ENCODE assay signal across 38 cellular contexts in the genomic region with DNA sequence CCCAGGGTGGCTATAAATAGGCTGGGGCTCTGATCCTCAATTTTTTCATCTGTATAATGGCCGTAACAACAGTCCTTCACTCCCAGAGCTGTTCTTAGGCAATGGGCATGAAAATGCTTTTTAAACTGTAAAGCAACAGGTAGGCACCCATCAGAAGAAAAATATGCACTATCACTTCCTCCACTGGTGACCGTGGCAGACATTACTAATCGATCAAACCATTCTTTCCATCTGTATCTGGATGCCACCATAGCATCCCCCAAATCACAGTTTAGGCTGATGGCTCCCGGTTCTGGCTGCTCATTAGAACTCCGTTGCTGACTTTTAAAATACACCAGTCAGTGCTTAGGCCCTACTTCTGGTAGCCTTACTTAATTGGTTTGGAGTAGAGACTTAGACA. TPM values are rescaled to one million over a fixed set of nuclear protein-coding genes. Genes with fewer than 3 reads are reported as not detected.
"Had no signal": no experiment of that assay in that cellular context is flagged by ENCODE, and none has a peak within 500 bp of the region (broad histone marks: within the 10 kb centered on the region; RNA-seq: fewer than 3 reads in every experiment).

No MANE protein-coding gene starts in this region.

- ATAC-seq: activated CD8-positive, alpha-beta T cell treated with anti-CD3 and anti-CD28 coated beads for 36 hours; activated naive CD4-positive, alpha-beta T cell treated with anti-CD3 and anti-CD28 coated beads, Interleukin-2, amount 50 U/mL, for 72 hours; activated T-cell treated with anti-CD3 and anti-CD28 coated beads, Interleukin-2, amount 50 U/mL, for 4 hours; activated T-cell treated with anti-CD3 and anti-CD28 coated beads, Interleukin-2, amount 50 U/mL, for 72 hours; activated T-helper 17 cell treated with anti-CD3 and anti-CD28 coated beads, Interleukin-2, amount 50 U/mL, for 72 hours; body of pancreas had no signal

- FAIRE-seq: astrocyte, TTC549 had no signal

- H3K27me3 ChIP-seq: adrenal gland, body of pancreas, brain microvascular endothelial cell, breast epithelium had no signal

- H3K4me1 ChIP-seq: adrenal gland, body of pancreas had no signal

- H3K36me3 ChIP-seq: adrenal gland, brain microvascular endothelial cell, breast epithelium had no signal

- H3K9me3 ChIP-seq: adrenal gland, body of pancreas, breast epithelium had no signal

- DNase-seq: activated B cell treated with CpG ODN at 0.5 μM for 24 hours; activated CD4-positive, alpha-beta memory T cell treated with anti-CD3 and anti-CD28 coated beads for 36 hours; activated CD4-positive, alpha-beta T cell treated with anti-CD3 and anti-CD28 coated beads for 4 hours; activated CD4-positive, alpha-beta T cell treated with anti-CD3 and anti-CD28 coated beads, Interleukin-2, amount 10 ng/mL, durations not matched to agents 24 days and 14 days; activated CD4-positive, alpha-beta T cell treated with anti-CD3 and anti-CD28 coated beads, Interleukin-2, amount 50 U/mL, for 1 hour; activated CD4-positive, alpha-beta T cell treated with anti-CD3 and anti-CD28 coated beads, Interleukin-2, amount 50 U/mL, for 4 hours; activated CD4-positive, CD25-positive, alpha-beta regulatory T cell treated with anti-CD3 and anti-CD28 coated beads, Interleukin-2, amount 50 U/mL, for 72 hours; activated CD8-positive, alpha-beta memory T cell treated with anti-CD3 and anti-CD28 coated beads, Interleukin-2, amount 50 U/mL, for 4 hours; activated CD8-positive, alpha-beta T cell treated with anti-CD3 and anti-CD28 coated beads for 36 hours; activated effector memory CD4-positive, alpha-beta T cell treated with anti-CD3 and anti-CD28 coated beads, Interleukin-2, amount 50 U/mL, for 16 hours; activated gamma-delta T cell treated with Interleukin-2 at 50 U/mL for 16 hours; activated naive CD4-positive, alpha-beta T cell; activated naive CD4-positive, alpha-beta T cell treated with anti-CD3 and anti-CD28 coated beads, Interleukin-2, amount 50 U/mL, for 16 hours; activated naive CD8-positive, alpha-beta T cell treated with anti-CD3 and anti-CD28 coated beads for 36 hours; activated T-cell treated with anti-CD3 and anti-CD28 coated beads for 4 hours; activated T-cell treated with anti-CD3 and anti-CD28 coated beads, Interleukin-2, amount 50 U/mL, for 1 hour; activated T-cell treated with anti-CD3 and anti-CD28 coated beads, Interleukin-2, amount 50 U/mL, for 4 hours; activated T-cell treated with anti-CD3 and anti-CD28 coated beads, Interleukin-2, amount 50 U/mL, for 72 hours; adrenal gland; amniotic stem cell; body of pancreas; brain microvascular endothelial cell; central memory CD4-positive, alpha-beta T cell; T-helper 1 cell; T-helper 2 cell; T-helper 9 cell had no signal

- H3K4me3 ChIP-seq: adrenal gland, body of pancreas, breast epithelium had no signal

- H3K27ac ChIP-seq: adrenal gland, body of pancreas, brain microvascular endothelial cell, breast epithelium, VCaP had no signal

RNA-seq across cellular contexts. Expression of gene KRT71, which starts 11.2 kb away (rescaled TPM):
- total RNA-seq: activated B cell treated with CpG ODN at 0.5 μM for 24 hours; activated CD4-positive, alpha-beta memory T cell treated with anti-CD3 and anti-CD28 coated beads for 36 hours; activated CD4-positive, alpha-beta T cell treated with anti-CD3 and anti-CD28 coated beads, Interleukin-2, amount 10 ng/mL, durations not matched to agents 24 days and 14 days; activated CD8-positive, alpha-beta memory T cell treated with anti-CD3 and anti-CD28 coated beads for 36 hours; activated CD8-positive, alpha-beta T cell treated with anti-CD3 and anti-CD28 coated beads for 36 hours; activated naive CD4-positive, alpha-beta T cell treated with anti-CD3 and anti-CD28 coated beads for 36 hours; activated naive CD4-positive, alpha-beta T cell treated with anti-CD3 and anti-CD28 coated beads, Interleukin-2, amount 50 U/mL, for 72 hours; activated naive CD8-positive, alpha-beta T cell treated with anti-CD3 and anti-CD28 coated beads for 36 hours; activated T-cell treated with anti-CD3 and anti-CD28 coated beads, Interleukin-2, amount 50 U/mL, for 4 hours; activated T-cell treated with anti-CD3 and anti-CD28 coated beads, Interleukin-2, amount 50 U/mL, for 72 hours; activated T-helper 1 cell treated with anti-CD3 and anti-CD28 coated beads, Interleukin-12 subunit alpha, Interleukin-12 subunit beta, Interleukin-2, Interleukin-4 antibody, amounts not matched to agents 30 ng/mL and 10 ng/mL and 1 ng/mL, durations not matched to agents 14 hours and 24 hours and 36 hours; activated T-helper 17 cell treated with anti-CD3 and anti-CD28 coated beads, Interleukin-2, amount 50 U/mL, for 72 hours; adrenal gland; aorta; astrocyte; body of pancreas; cardiac septum had no signal
- polyA plus RNA-seq: adrenal gland, aorta had no signal

RNA-seq across cellular contexts. Expression of gene KRT5, which starts 21.5 kb away (rescaled TPM):
- total RNA-seq: activated B cell treated with CpG ODN at 0.5 μM for 24 hours; activated CD4-positive, alpha-beta memory T cell treated with anti-CD3 and anti-CD28 coated beads for 36 hours; activated CD4-positive, alpha-beta T cell treated with anti-CD3 and anti-CD28 coated beads, Interleukin-2, amount 10 ng/mL, durations not matched to agents 24 days and 14 days; activated CD8-positive, alpha-beta memory T cell treated with anti-CD3 and anti-CD28 coated beads for 36 hours; activated CD8-positive, alpha-beta T cell treated with anti-CD3 and anti-CD28 coated beads for 36 hours; activated naive CD4-positive, alpha-beta T cell treated with anti-CD3 and anti-CD28 coated beads for 36 hours; activated naive CD4-positive, alpha-beta T cell treated with anti-CD3 and anti-CD28 coated beads, Interleukin-2, amount 50 U/mL, for 72 hours; activated naive CD8-positive, alpha-beta T cell treated with anti-CD3 and anti-CD28 coated beads for 36 hours; activated T-cell treated with anti-CD3 and anti-CD28 coated beads, Interleukin-2, amount 50 U/mL, for 4 hours; activated T-cell treated with anti-CD3 and anti-CD28 coated beads, Interleukin-2, amount 50 U/mL, for 72 hours; activated T-helper 1 cell treated with anti-CD3 and anti-CD28 coated beads, Interleukin-12 subunit alpha, Interleukin-12 subunit beta, Interleukin-2, Interleukin-4 antibody, amounts not matched to agents 30 ng/mL and 10 ng/mL and 1 ng/mL, durations not matched to agents 14 hours and 24 hours and 36 hours; activated T-helper 17 cell treated with anti-CD3 and anti-CD28 coated beads, Interleukin-2, amount 50 U/mL, for 72 hours; cardiac septum had no signal

RNA-seq across cellular contexts. Expression of gene KRT74, which starts 31.9 kb away (rescaled TPM):
- total RNA-seq: activated B cell treated with CpG ODN at 0.5 μM for 24 hours; activated CD4-positive, alpha-beta memory T cell treated with anti-CD3 and anti-CD28 coated beads for 36 hours; activated CD4-positive, alpha-beta T cell treated with anti-CD3 and anti-CD28 coated beads, Interleukin-2, amount 10 ng/mL, durations not matched to agents 24 days and 14 days; activated CD8-positive, alpha-beta memory T cell treated with anti-CD3 and anti-CD28 coated beads for 36 hours; activated CD8-positive, alpha-beta T cell treated with anti-CD3 and anti-CD28 coated beads for 36 hours; activated naive CD4-positive, alpha-beta T cell treated with anti-CD3 and anti-CD28 coated beads for 36 hours; activated naive CD4-positive, alpha-beta T cell treated with anti-CD3 and anti-CD28 coated beads, Interleukin-2, amount 50 U/mL, for 72 hours; activated naive CD8-positive, alpha-beta T cell treated with anti-CD3 and anti-CD28 coated beads for 36 hours; activated T-cell treated with anti-CD3 and anti-CD28 coated beads, Interleukin-2, amount 50 U/mL, for 4 hours; activated T-helper 1 cell treated with anti-CD3 and anti-CD28 coated beads, Interleukin-12 subunit alpha, Interleukin-12 subunit beta, Interleukin-2, Interleukin-4 antibody, amounts not matched to agents 30 ng/mL and 10 ng/mL and 1 ng/mL, durations not matched to agents 14 hours and 24 hours and 36 hours; activated T-helper 17 cell treated with anti-CD3 and anti-CD28 coated beads, Interleukin-2, amount 50 U/mL, for 72 hours; adrenal gland; aorta; astrocyte; body of pancreas; breast epithelium; cardiac septum; cerebellum had no signal
- polyA plus RNA-seq: adrenal gland, aorta had no signal

RNA-seq across cellular contexts. Expression of gene KRT6A, which starts 48.7 kb away (rescaled TPM):
- total RNA-seq: activated B cell treated with CpG ODN at 0.5 μM for 24 hours; activated CD4-positive, alpha-beta memory T cell treated with anti-CD3 and anti-CD28 coated beads for 36 hours; activated CD4-positive, alpha-beta T cell treated with anti-CD3 and anti-CD28 coated beads, Interleukin-2, amount 10 ng/mL, durations not matched to agents 24 days and 14 days; activated CD8-positive, alpha-beta memory T cell treated with anti-CD3 and anti-CD28 coated beads for 36 hours; activated CD8-positive, alpha-beta T cell treated with anti-CD3 and anti-CD28 coated beads for 36 hours; activated naive CD4-positive, alpha-beta T cell treated with anti-CD3 and anti-CD28 coated beads for 36 hours; activated naive CD4-positive, alpha-beta T cell treated with anti-CD3 and anti-CD28 coated beads, Interleukin-2, amount 50 U/mL, for 72 hours; activated naive CD8-positive, alpha-beta T cell treated with anti-CD3 and anti-CD28 coated beads for 36 hours; activated T-cell treated with anti-CD3 and anti-CD28 coated beads, Interleukin-2, amount 50 U/mL, for 4 hours; activated T-cell treated with anti-CD3 and anti-CD28 coated beads, Interleukin-2, amount 50 U/mL, for 72 hours; activated T-helper 1 cell treated with anti-CD3 and anti-CD28 coated beads, Interleukin-12 subunit alpha, Interleukin-12 subunit beta, Interleukin-2, Interleukin-4 antibody, amounts not matched to agents 30 ng/mL and 10 ng/mL and 1 ng/mL, durations not matched to agents 14 hours and 24 hours and 36 hours; activated T-helper 17 cell treated with anti-CD3 and anti-CD28 coated beads, Interleukin-2, amount 50 U/mL, for 72 hours; aorta; body of pancreas; cardiac septum; cerebellum had no signal

RNA-seq across cellular contexts. Expression of gene KRT72, which starts 59.6 kb away (rescaled TPM):
- total RNA-seq: activated B cell treated with CpG ODN at 0.5 μM for 24 hours; activated CD8-positive, alpha-beta memory T cell treated with anti-CD3 and anti-CD28 coated beads for 36 hours; activated T-helper 1 cell treated with anti-CD3 and anti-CD28 coated beads, Interleukin-12 subunit alpha, Interleukin-12 subunit beta, Interleukin-2, Interleukin-4 antibody, amounts not matched to agents 30 ng/mL and 10 ng/mL and 1 ng/mL, durations not matched to agents 14 hours and 24 hours and 36 hours; activated T-helper 17 cell treated with anti-CD3 and anti-CD28 coated beads, Interleukin-2, amount 50 U/mL, for 72 hours; aorta; astrocyte; body of pancreas; breast epithelium; cardiac septum; cerebellum had no signal
